1 cellular context compared by ENCODE assay signal in genomic region chr9:125486576-125486975, GRCh38.
TF ChIP-seq lines count a peak whose summit lies in the region.

No MANE protein-coding gene starts in this region.

TF ChIP-seq in H1, 55 proteins besides CTCF, POLR2A, EP300 and RAD21 (continued from another document):
- TF ChIP-seq SIN3A (conservative IDR thresholded peaks at IDR 0.05 in 1 of 2, IDR thresholded peaks at IDR 0.05 in 1 of 2; ENCODE audit: low read depth in 1 of 2, low read length in 2 of 2) (no peak), SP2 (IDR thresholded peaks at IDR 0.05; ENCODE audit: low read length) (no peak), ATF3 (IDR thresholded peaks at IDR 0.05; ENCODE audit: insufficient read depth, low read depth, low read length) (no peak), USF2 (IDR thresholded peaks at IDR 0.05; ENCODE audit: low read length) (no peak), RFX5 (IDR thresholded peaks at IDR 0.05; ENCODE audit: borderline replicate concordance, low read depth, low read length) (no peak), BCL11A (IDR thresholded peaks at IDR 0.05; ENCODE audit: low read depth in 2 of 2, low read length in 2 of 2) (no peak)
